19 cellular contexts compared by ENCODE assay signal in the genomic region with DNA sequence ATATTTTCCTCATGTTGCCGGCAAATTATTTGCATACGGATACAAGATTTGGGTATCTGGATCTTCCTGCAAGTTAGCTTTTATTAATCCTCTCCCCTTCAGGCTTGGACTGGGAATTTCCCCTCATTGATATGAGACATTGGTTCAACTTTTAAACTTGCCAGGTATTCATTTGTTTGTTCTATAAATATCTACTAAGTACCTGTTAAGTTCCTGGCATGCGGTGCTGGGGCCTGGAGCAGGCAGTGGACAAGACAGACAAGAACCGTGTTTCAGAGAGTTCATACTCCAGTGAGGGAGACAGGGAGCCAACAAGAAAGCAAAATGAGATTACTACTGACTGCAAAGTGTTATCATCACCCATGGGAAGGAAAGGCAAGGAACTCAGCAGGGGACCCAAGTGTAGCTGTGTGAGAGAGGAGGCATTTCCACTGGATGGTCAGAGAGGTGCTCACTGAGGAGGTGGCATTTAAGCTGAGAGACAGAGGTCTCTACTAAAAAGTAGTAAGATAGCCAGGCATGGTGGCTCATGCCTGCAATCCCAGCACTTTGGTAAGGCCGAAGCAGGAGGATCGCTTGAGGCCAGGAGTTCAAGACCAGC. TPM values are rescaled to one million over a fixed set of nuclear protein-coding genes. Genes with fewer than 3 reads are reported as not detected.
A peak's percentile ranks its signal among the peaks of the same experiment; 100 is the strongest.
DNase-seq lines count a peak whose midpoint lies in the region; ATAC-seq and TF ChIP-seq lines count a peak whose summit lies in the region.
"Had no signal": no experiment of that assay in that cellular context is flagged by ENCODE, and none has a peak within 500 bp of the region (broad histone marks: within the 10 kb centered on the region; RNA-seq: fewer than 3 reads in every experiment).

No MANE protein-coding gene starts in this region.

- intact Hi-C loops in lower lobe of right lung (cut with DNase I) (no loop called here), sigmoid colon (cut with DNase I) (no loop called here)

- no peak for TF ChIP-seq CTCF in lower lobe of right lung (IDR thresholded peaks at IDR 0.05)
- no peak for TF ChIP-seq CTCF in sigmoid colon (IDR thresholded peaks at IDR 0.05)
- no peak for TF ChIP-seq CTCF in Peyer's patch (IDR thresholded peaks at IDR 0.05)

- H3K36me3 ChIP-seq in HUES64 (ENCODE audit: insufficient read depth, low read length) (no peaks in the 10 kb centered on the region), lower lobe of right lung (no peaks in the 10 kb centered on the region), sigmoid colon (no peaks in the 10 kb centered on the region), Peyer's patch (no peaks in the 10 kb centered on the region)
- H3K36me3 ChIP-seq: heart left ventricle had no signal

- TF ChIP-seq POLR2A in sigmoid colon (IDR thresholded peaks at IDR 0.05), result no peak
- no peak for TF ChIP-seq POLR2A in Peyer's patch (IDR thresholded peaks at IDR 0.05)

- peak; percentile 20 to 77 for ATAC-seq in lower lobe of right lung
- ATAC-seq: K562 had no signal

- TF ChIP-seq EP300 in sigmoid colon (IDR thresholded peaks at IDR 0.05), result no peak

- no peaks in the 10 kb centered on the region for H3K27me3 ChIP-seq in HUES64 (ENCODE audit: insufficient read depth, low read length)
- H3K27me3 ChIP-seq in lower lobe of right lung (ENCODE audit: low read depth), result no peaks in the 10 kb centered on the region
- H3K27me3 ChIP-seq in sigmoid colon, result no peaks in the 10 kb centered on the region
- no peaks in the 10 kb centered on the region for H3K27me3 ChIP-seq in Peyer's patch
- H3K27me3 ChIP-seq: heart left ventricle had no signal

- H3K9me3 ChIP-seq in HUES64 (ENCODE audit: insufficient read depth, low read depth, low read length) (no peaks in the 10 kb centered on the region), lower lobe of right lung (no peaks in the 10 kb centered on the region), sigmoid colon (no peaks in the 10 kb centered on the region), Peyer's patch (no peaks in the 10 kb centered on the region)
- H3K9me3 ChIP-seq: heart left ventricle had no signal

- DNase-seq in caudate nucleus (lab: John Stamatoyannopoulos, UW), result no peak
- no peak for DNase-seq in lower lobe of right lung
- DNase-seq in sigmoid colon, result peak; percentile 18
- DNase-seq in epidermal melanocyte (ENCODE audit: insufficient read length, low spot score), result no peak
- DNase-seq in Peyer's patch, result no peak
- no peak for DNase-seq in glomerular visceral epithelial cell (ENCODE audit: extremely low spot score)
- no peak for DNase-seq in T-helper 2 cell
- DNase-seq: cortex of kidney, HCEC 1CT, heart left ventricle, immature natural killer cell, MM.1S, NCI-H2171 treated with DMSO at 0.1 percent for 48 hours, NCI-H524 treated with DMSO at 0.1 percent for 48 hours had no signal

- H3K27ac ChIP-seq in HUES64 (ENCODE audit: low read depth, low read length) (peak overlapping the region; percentile 86; the same call in 1 of the 2 replicates), caudate nucleus (ENCODE audit: low read depth, low read length) (peak overlapping the region; percentile 46), lower lobe of right lung (no peak overlapping the region), sigmoid colon (peak overlapping the region in 3 of 4 donors; percentile 56 to 80 (median 78)), Peyer's patch (no peak overlapping the region)

- H3K9ac ChIP-seq in HUES64 (ENCODE audit: low read depth, low read length), result no peak overlapping the region

- peaks cover 27% of the 10 kb centered on the region for H3K4me1 ChIP-seq in HUES64 (ENCODE audit: insufficient read depth, low read length)
- H3K4me1 ChIP-seq in lower lobe of right lung, result peaks cover 42% of the 10 kb centered on the region
- H3K4me1 ChIP-seq in sigmoid colon, result peaks cover 0 to 62% (median 42%) of the 10 kb centered on the region in 4 donors
- H3K4me1 ChIP-seq in Peyer's patch, result peaks cover 0 to 14% (median under 1%) of the 10 kb centered on the region in 4 donors

- H3K4me3 ChIP-seq in HUES64 (ENCODE audit: low read length) (no peak overlapping the region), lower lobe of right lung (no peak overlapping the region), sigmoid colon (no peak overlapping the region), Peyer's patch (no peak overlapping the region)
- H3K4me3 ChIP-seq: heart left ventricle, K562, lung had no signal

- 85% methylated on average over 6 of the region's 6 CpGs for WGBS in HUES64
- WGBS in sigmoid colon, 2 donors, result 92 to 94% methylated on average over 6 of the region's 6 CpGs

RNA-seq across cellular contexts. Expression of gene FHAD1, which starts 39.1 kb away (rescaled TPM):
- polyA plus RNA-seq in HUES64 (2013, experiment 1 of 2), result 1.1 TPM
- polyA plus RNA-seq in HUES64 (2013, experiment 2 of 2), result 1.8 TPM
- total RNA-seq in lower lobe of right lung, result 14.3 TPM
- total RNA-seq in sigmoid colon, result 1 to 10 TPM in 1 of 4 donors, under 1 TPM in 1, not detected in 2; 0.27 to 1.1 TPM
- 1 to 10 TPM in 1 of 3 donors, under 1 TPM in 2; 0.70 to 1.8 (median 0.92) TPM for polyA plus RNA-seq in sigmoid colon
- 1 to 10 TPM in 1 of 4 donors, under 1 TPM in 1, not detected in 2; 0.95 to 1.7 TPM for total RNA-seq in Peyer's patch
- total RNA-seq: activated T-helper 2 cell treated with anti-CD3 and anti-CD28 coated beads, Interferon-gamma antibody, Interleukin-2, Interleukin-4, amounts not matched to agents 10 μg/mL and 5 μg/mL and 100 μg/mL, durations not matched to agents 14 hours and 24 hours and 36 hours; T-helper 1 cell treated with Interleukin-12 subunit alpha and Interleukin-12 subunit beta and Interleukin-4 antibody, amounts not matched to agents 30 ng/mL and 1 ng/mL, for 36 hours had no signal

RNA-seq across cellular contexts. Expression of gene TMEM51, which starts 54.4 kb away (rescaled TPM):
- polyA plus RNA-seq in HUES64 (2013, experiment 1 of 2), result 5.6 TPM
- polyA plus RNA-seq in HUES64 (2013, experiment 2 of 2), result 6.5 TPM
- total RNA-seq in lower lobe of right lung (18.4 TPM), sigmoid colon (10 to 100 TPM; 12.3 to 20.7 (median 16.3) TPM), Peyer's patch (10 to 100 TPM in 3 of 4 donors, 1 to 10 TPM in 1; 3.3 to 31.0 (median 20.6) TPM)
- 10 to 100 TPM in 1 of 3 donors, 1 to 10 TPM in 2; 8.8 to 15.3 (median 9.6) TPM for polyA plus RNA-seq in sigmoid colon
- polyA plus RNA-seq: immature natural killer cell had no signal

Comparison
In these comparisons a context has a peak if more than half of its experiments do, and no peak if none do; other contexts are left out.
1. H3K27ac ChIP-seq: peak in HUES64 (single experiment), caudate nucleus (single experiment) and sigmoid colon (3 of 4); none in lower lobe of right lung (single experiment) and Peyer's patch (0 of 4).